13 cellular contexts compared by ENCODE assay signal in genomic region chr10:78009662-78010061, GRCh38. TPM values are rescaled to one million over a fixed set of nuclear protein-coding genes. Genes with fewer than 3 reads are reported as not detected.
A peak's percentile ranks its signal among the peaks of the same experiment; 100 is the strongest.
DNase-seq lines count a peak whose midpoint lies in the region; ATAC-seq and TF ChIP-seq lines count a peak whose summit lies in the region.
"Had no signal": no experiment of that assay in that cellular context is flagged by ENCODE, and none has a peak within 500 bp of the region (broad histone marks: within the 10 kb centered on the region; RNA-seq: fewer than 3 reads in every experiment).

No MANE protein-coding gene starts in this region.

- CTCF ChIA-PET in HCT116 (lab: Charles Lee) (no interaction called here), PC-3 (lab: Charles Lee) (interaction anchor here (0.6 to 1.5 kb wide), 3 partner anchors 26 to 1074 kb away, joined by 3 to 14 read pairs (median 7); no protein-coding TSS in a partner anchor)

- no peak for DNase-seq in HCT116 (ENCODE audit: low read depth, low spot score)
- no peak for DNase-seq in PC-3
- DNase-seq in prostate gland (ENCODE audit: low spot score) = no peak
- no peak for DNase-seq in stimulated activated CD4-positive, alpha-beta T cell treated with anti-CD3 and anti-CD28 coated beads, Interleukin-4, amount 100 ng/mL, for 4 hours
- no peak for DNase-seq in HAP-1 (ENCODE audit: low spot score in 2 of 2)
- DNase-seq: Caco-2; CD8-positive, alpha-beta T cell; DND-41; GDM1; HCEC 1CT had no signal

- H3K36me3 ChIP-seq in HCT116 (ENCODE audit: control insufficient read depth in 1 of 2, insufficient read depth in 2 of 2, low read length in 2 of 2) (peaks cover 56 to 77% of the 10 kb centered on the region in 2 experiments), PC-3 (ENCODE audit: low read depth, low read length) (peaks cover 92% of the 10 kb centered on the region), prostate gland (no peaks in the 10 kb centered on the region), HAP-1 (replicated peaks) (peaks cover 85% of the 10 kb centered on the region)

- H3F3A ChIP-seq in PC-3 (ENCODE audit: low read length, unreplicated experiment) = no peaks in the 10 kb centered on the region

- H3K9me3 ChIP-seq in HCT116 (ENCODE audit: control insufficient read depth in 1 of 2, insufficient read depth in 1 of 2, low read depth in 1 of 2, low read length in 2 of 2) (no peaks in the 10 kb centered on the region), PC-3 (ENCODE audit: low read length) (no peaks in the 10 kb centered on the region), prostate gland (no peaks in the 10 kb centered on the region), HAP-1 (no peaks in the 10 kb centered on the region)
- H3K9me3 ChIP-seq: A549, Caco-2 had no signal

- RAD21 ChIA-PET in HCT116 (lab: Charles Lee; ENCODE audit: low non-redundant PET in 1 of 2, low total read pairs in 2 of 2, uncharacterized antibody in 2 of 2, unreplicated experiment in 2 of 2) = no interaction called here

- no peak overlapping the region for H3K4me3 ChIP-seq in HCT116 (replicated peaks in 1 of 2; ENCODE audit: low read depth in 1 of 2, low read length in 2 of 2)
- no peak overlapping the region for H3K4me3 ChIP-seq in PC-3 (ENCODE audit: low read length)
- H3K4me3 ChIP-seq in prostate gland = no peak overlapping the region
- H3K4me3 ChIP-seq in HAP-1 = no peak overlapping the region
- H3K4me3 ChIP-seq: A549 had no signal

- H3K27me3 ChIP-seq in HCT116 (ENCODE audit: insufficient read depth, low read length) = no peaks in the 10 kb centered on the region
- no peaks in the 10 kb centered on the region for H3K27me3 ChIP-seq in PC-3 (ENCODE audit: low read length)
- H3K27me3 ChIP-seq in prostate gland (replicated peaks; ENCODE audit: insufficient read depth) = no peaks in the 10 kb centered on the region
- no peaks in the 10 kb centered on the region for H3K27me3 ChIP-seq in HAP-1 (ENCODE audit: low read depth)

- H3K79me2 ChIP-seq in HCT116 (ENCODE audit: insufficient read depth, low read length) (no peaks in the 10 kb centered on the region), PC-3 (ENCODE audit: low read length) (no peaks in the 10 kb centered on the region)

- POLR2A ChIA-PET in HCT116 (lab: Charles Lee) (no interaction called here), PC-3 (lab: Charles Lee; ENCODE audit: unreplicated experiment) (no interaction called here)

- H2AFZ ChIP-seq in HCT116 (ENCODE audit: low read depth, low read length, poor library complexity, severe bottlenecking) = no peak overlapping the region
- no peak overlapping the region for H2AFZ ChIP-seq in PC-3 (ENCODE audit: low read length)

- intact Hi-C loops in HCT116 (cut with micrococcal nuclease) = no loop called here
- intact Hi-C loops in PC-3 (cut with micrococcal nuclease) = no loop called here
- intact Hi-C loops in prostate gland (cut with DNase I) = no loop called here

- TF ChIP-seq RAD21 in HCT116 (IDR thresholded peaks at IDR 0.05; ENCODE audit: low read depth) = no peak

- BruUV-seq in HCT116 (replicated peaks; lab: Mats Ljungman, UMichigan) = TSS peak; percentile 15
- TSS peak; percentile 3 for BruUV-seq in PC-3 (replicated peaks; lab: Mats Ljungman, UMichigan)

- H3K9ac ChIP-seq in HCT116 (ENCODE audit: low read length) (no peak overlapping the region), PC-3 (ENCODE audit: low read length) (no peak overlapping the region)

- TF ChIP-seq POLR2A in HCT116 (IDR thresholded peaks at IDR 0.05; ENCODE audit: borderline replicate concordance, extremely low read depth, insufficient read depth, insufficient read length) (no peak), prostate gland (IDR thresholded peaks at IDR 0.05) (no peak)

- ATAC-seq in HCT116 = no peak
- no peak for ATAC-seq in PC-3
- ATAC-seq in GM19452 (IDR thresholded peaks at IDR 0.05; ENCODE audit: unreplicated experiment) = no peak
- ATAC-seq: A549; CD8-positive, alpha-beta T cell had no signal

- H4K20me1 ChIP-seq in HCT116 (ENCODE audit: insufficient read depth) (no peaks in the 10 kb centered on the region), PC-3 (ENCODE audit: low read length) (0 out of 2 replicates have a peak, but pooled peaks cover 4% of the 10 kb centered on the region)

- in situ Hi-C loops in HAP-1 (cut with MboI; ENCODE audit: low sequenced_read_pairs) = no loop called here

- no peak overlapping the region for H3K4me2 ChIP-seq in HCT116 (ENCODE audit: low read length)
- H3K4me2 ChIP-seq in PC-3 (ENCODE audit: low read length) = no peak overlapping the region
- H3K4me2 ChIP-seq: A549 had no signal

- H3K27ac ChIP-seq in HCT116 (ENCODE audit: low read depth, low read length) (no peak overlapping the region), PC-3 (ENCODE audit: low read length) (no peak overlapping the region), cingulate gyrus (ENCODE audit: low read depth, low read length) (peak overlapping the region; percentile 65), prostate gland (peak overlapping the region; percentile 78 to 87)
- H3K27ac ChIP-seq: A549 had no signal

- H3K9me2 ChIP-seq in HCT116 (ENCODE audit: insufficient read depth) = no peaks in the 10 kb centered on the region
- H3K9me2 ChIP-seq in PC-3 (replicated peaks; ENCODE audit: low read length) = no peaks in the 10 kb centered on the region

- H3K4me1 ChIP-seq in HCT116 (ENCODE audit: control insufficient read depth in 1 of 2, insufficient read depth in 2 of 2, low read length in 2 of 2) (no peaks in the 10 kb centered on the region), PC-3 (ENCODE audit: insufficient read depth, low read length) (peaks cover 10% of the 10 kb centered on the region), prostate gland (replicated peaks) (peaks cover 4% of the 10 kb centered on the region), HAP-1 (no peaks in the 10 kb centered on the region)
- H3K4me1 ChIP-seq: Caco-2 had no signal

- 51% methylated on average over 6 of the region's 6 CpGs for WGBS in prostate gland

- no peak for TF ChIP-seq CTCF in HCT116 (IDR thresholded peaks at IDR 0.05 in 2 of 3, conservative IDR thresholded peaks at IDR 0.05 in 1 of 3; ENCODE audit: borderline replicate concordance in 1 of 3, insufficient read depth in 1 of 3, low read depth in 2 of 3, low read length in 2 of 3)
- no peak for TF ChIP-seq CTCF in PC-3 (conservative IDR thresholded peaks at IDR 0.05; ENCODE audit: low read depth, low read length)
- no peak for TF ChIP-seq CTCF in prostate gland (IDR thresholded peaks at IDR 0.05)

TF ChIP-seq in HCT116, 20 proteins besides CTCF, POLR2A, EP300 and RAD21:
- TF ChIP-seq YY1 (IDR thresholded peaks at IDR 0.05; ENCODE audit: extremely low read depth, insufficient replicate concordance, low read depth, low read length) = no peak
- TF ChIP-seq POLR2AphosphoS5 (IDR thresholded peaks at IDR 0.05; ENCODE audit: low read depth, low read length) = no peak
- no peak for TF ChIP-seq CBX3 (IDR thresholded peaks at IDR 0.05; ENCODE audit: low read depth)
- no peak for TF ChIP-seq EZH2phosphoT487 (IDR thresholded peaks at IDR 0.05; ENCODE audit: borderline replicate concordance)
- no peak for TF ChIP-seq ATF3 (IDR thresholded peaks at IDR 0.05)

RNA-seq across cellular contexts. Expression of gene POLR3A, which starts 19.7 kb away (rescaled TPM):
- total RNA-seq in HCT116 (2021; ENCODE audit: unreplicated experiment) (26.6 TPM), PC-3 (2014; rRNA removed) (97.0 and 97.2 TPM in 2 replicates), prostate gland (10 to 100 TPM; 17.5 to 18.7 TPM)
- polyA plus RNA-seq in HCT116 (2012) = 14.1 and 15.6 TPM in 2 replicates

RNA-seq across cellular contexts. Expression of gene RPS24, which starts 24.0 kb away (rescaled TPM):
- total RNA-seq in HCT116 (2021; ENCODE audit: unreplicated experiment) = 1,764 TPM
- 2,799 and 3,465 TPM in 2 replicates for polyA plus RNA-seq in HCT116 (2012)
- total RNA-seq in PC-3 (2014; rRNA removed) = 7,274 and 9,576 TPM in 2 replicates
- total RNA-seq in prostate gland = 1,000 to 10,000 TPM; 1,826 to 2,580 TPM

Comparison
In these comparisons a context has a peak if more than half of its experiments do, and no peak if none do; other contexts are left out.
1. H3K27ac ChIP-seq: peak in cingulate gyrus (single experiment) and prostate gland (2 of 2); none in HCT116 (single experiment) and PC-3 (single experiment).